9 cellular contexts compared by ENCODE assay signal in the genomic region with DNA sequence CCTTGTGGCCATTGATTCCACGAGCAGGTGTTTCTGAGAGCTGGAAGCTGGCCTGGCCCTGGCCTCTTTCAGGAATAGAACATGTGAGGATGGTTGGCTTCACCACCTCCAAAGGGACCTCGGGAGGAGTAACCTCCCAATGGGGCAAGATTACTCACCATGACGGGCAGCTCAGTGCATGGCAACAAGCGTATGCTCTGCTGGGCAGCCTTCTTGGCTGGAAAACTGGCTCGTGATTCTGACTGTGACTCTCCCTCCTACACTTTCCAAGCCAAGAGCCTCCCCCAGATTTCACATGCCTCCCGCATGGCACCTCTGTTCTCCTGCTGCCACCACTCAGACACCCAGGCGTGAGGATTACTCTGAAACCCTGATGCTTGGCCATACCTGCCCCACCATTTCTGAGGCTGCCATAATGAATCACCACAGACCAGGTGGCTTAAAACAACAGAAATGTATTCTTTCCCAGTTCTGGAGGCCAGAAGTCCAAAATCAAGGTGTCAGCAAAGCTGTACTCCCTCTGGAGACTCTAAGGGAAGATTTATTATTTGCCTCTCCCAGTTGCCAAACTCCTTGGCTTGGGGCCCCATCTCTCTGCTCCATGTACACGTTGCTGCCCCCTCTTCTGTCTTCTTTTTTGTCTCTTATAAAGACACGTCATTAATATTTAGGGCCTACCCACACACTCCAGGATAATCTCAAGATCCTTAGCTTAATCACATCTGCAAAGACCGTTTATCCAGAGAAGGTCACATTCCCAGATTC.
A peak's percentile ranks its signal among the peaks of the same experiment; 100 is the strongest.
DNase-seq lines count a peak whose midpoint lies in the region; TF ChIP-seq lines count a peak whose summit lies in the region.
"Had no signal": no experiment of that assay in that cellular context is flagged by ENCODE, and none has a peak within 500 bp of the region (broad histone marks: within the 10 kb centered on the region; RNA-seq: fewer than 3 reads in every experiment).

No MANE protein-coding gene starts in this region.

- H3K27ac ChIP-seq in SK-N-SH (ENCODE audit: low read depth in 2 of 2, low read length in 1 of 2) (peak overlapping the region; percentile 43 to 66; a peak in 3 of 4 replicates), sigmoid colon (peak overlapping the region in 3 of 4 donors; percentile 66 to 82 (median 77)), Karpas-422 (ENCODE audit: low read length) (no peak overlapping the region)

- WGBS in SK-N-SH (ENCODE audit: low lambda C conversion rate): 77% methylated on average over 7 of the region's 10 CpGs
- 80 to 85% methylated on average over 10 of the region's 10 CpGs for WGBS in sigmoid colon, 2 donors

- TF ChIP-seq CTCF in SK-N-SH (IDR thresholded peaks at IDR 0.05): no peak
- no peak for TF ChIP-seq CTCF in sigmoid colon (IDR thresholded peaks at IDR 0.05)
- no peak for TF ChIP-seq CTCF in GM13976 (IDR thresholded peaks at IDR 0.05; ENCODE audit: borderline replicate concordance, control extremely low read depth, extremely low read depth, insufficient read depth, missing control alignments)

- TF ChIP-seq EP300 in SK-N-SH (IDR thresholded peaks at IDR 0.05; ENCODE audit: borderline replicate concordance in 1 of 2, low read depth in 1 of 2, low read length in 1 of 2) (no peak), sigmoid colon (IDR thresholded peaks at IDR 0.05) (peak in 2 of 4 donors; percentile 36 to 59)

- CTCF ChIA-PET in SK-N-SH (lab: Yijun Ruan, JAX): interaction anchor here (0.6 to 9.5 kb wide), 7 partner anchors 11 to 290 kb away, joined by 3 to 66 read pairs (median 3); no protein-coding TSS in a partner anchor

- H4K20me1 ChIP-seq in SK-N-SH (ENCODE audit: insufficient read depth): no peaks in the 10 kb centered on the region
- 0 out of 2 replicates have a peak, but pooled peaks cover 2% of the 10 kb centered on the region for H4K20me1 ChIP-seq in Karpas-422 (ENCODE audit: insufficient read depth, low read depth, low read length)

- peak; percentile 91 for DNase-seq in Caki2 (ENCODE audit: low read depth)
- DNase-seq in SK-N-SH: no peak
- peak; percentile 90 for DNase-seq in fibroblast of gingiva (ENCODE audit: low read depth)
- DNase-seq in sigmoid colon: peak; percentile 89
- no peak for DNase-seq in GM13976 (ENCODE audit: low spot score)
- DNase-seq in Karpas-422: no peak
- DNase-seq in T-helper 9 cell: no peak
- DNase-seq in activated CD8-positive, alpha-beta memory T cell treated with anti-CD3 and anti-CD28 coated beads, Interleukin-2, amount 50 U/mL, for 4 hours: no peak
- DNase-seq: activated CD4-positive, alpha-beta T cell treated with anti-CD3 and anti-CD28 coated beads, Interleukin-2, amount 50 U/mL, for 1 hour had no signal

- H3K4me1 ChIP-seq in SK-N-SH (ENCODE audit: control insufficient read depth in 1 of 2, insufficient read depth in 2 of 2, low read depth in 1 of 2, low read length in 1 of 2) (peaks cover 25 to 56% of the 10 kb centered on the region in 2 experiments), sigmoid colon (peaks cover 0 to 71% (median 66%) of the 10 kb centered on the region in 4 donors), Karpas-422 (ENCODE audit: low read length) (no peaks in the 10 kb centered on the region)

- H2AFZ ChIP-seq in SK-N-SH (ENCODE audit: low read depth): no peak overlapping the region
- no peak overlapping the region for H2AFZ ChIP-seq in Karpas-422 (ENCODE audit: low read length)

- H3K9me3 ChIP-seq in SK-N-SH (no peaks in the 10 kb centered on the region), sigmoid colon (no peaks in the 10 kb centered on the region), Karpas-422 (ENCODE audit: low read length) (no peaks in the 10 kb centered on the region)

- no peaks in the 10 kb centered on the region for H3K27me3 ChIP-seq in SK-N-SH (ENCODE audit: insufficient read depth)
- H3K27me3 ChIP-seq in sigmoid colon: no peaks in the 10 kb centered on the region
- H3K27me3 ChIP-seq in Karpas-422 (ENCODE audit: low read length): no peaks in the 10 kb centered on the region

- H3K4me3 ChIP-seq in SK-N-SH (ENCODE audit: low read depth in 2 of 2, low read length in 1 of 2) (no peak overlapping the region), sigmoid colon (no peak overlapping the region), Karpas-422 (ENCODE audit: low read length) (no peak overlapping the region)

- TF ChIP-seq POLR2A in sigmoid colon (IDR thresholded peaks at IDR 0.05): no peak

- no peak for TF ChIP-seq RAD21 in SK-N-SH (IDR thresholded peaks at IDR 0.05; ENCODE audit: low read length)

- no peaks in the 10 kb centered on the region for H3K79me2 ChIP-seq in SK-N-SH (ENCODE audit: insufficient read depth)
- no peaks in the 10 kb centered on the region for H3K79me2 ChIP-seq in Karpas-422 (ENCODE audit: low read length)

- H3K9me2 ChIP-seq in SK-N-SH (no peaks in the 10 kb centered on the region), Karpas-422 (replicated peaks; ENCODE audit: insufficient read depth, low read length) (no peaks in the 10 kb centered on the region)

- peaks cover 16% of the 10 kb centered on the region for H3F3A ChIP-seq in SK-N-SH (replicated peaks; ENCODE audit: insufficient read depth)

- POLR2A ChIA-PET in SK-N-SH (lab: Yijun Ruan, JAX): no interaction called here

- H3K4me2 ChIP-seq in SK-N-SH (peak overlapping the region; percentile 67), Karpas-422 (ENCODE audit: low read depth, low read length, poor library complexity, severe bottlenecking) (no peak overlapping the region)

- H3K36me3 ChIP-seq in SK-N-SH (replicated peaks in 1 of 2; ENCODE audit: control insufficient read depth in 1 of 2, insufficient read depth in 2 of 2, low read length in 1 of 2) (no peaks in the 10 kb centered on the region), sigmoid colon (no peaks in the 10 kb centered on the region), Karpas-422 (ENCODE audit: insufficient read depth, low read length) (no peaks in the 10 kb centered on the region)

- in situ Hi-C loops in Caki2 (cut with HindIII; ENCODE audit: low pct_unique_long_range_greater_than_20kb, low sequenced_read_pairs): no loop called here
- in situ Hi-C loops in GM13976 (cut with MboI; ENCODE audit: low sequenced_read_pairs, unreplicated experiment): no loop called here

- intact Hi-C loops in sigmoid colon (cut with DNase I): loop anchor here (5.0 to 10.0 kb wide), 3 partner anchors 45 to 288 kb away; no protein-coding TSS in a partner anchor

- H3K9ac ChIP-seq in SK-N-SH (no peak overlapping the region; the same call in 1 of the 2 replicates), Karpas-422 (ENCODE audit: low read length) (no peak overlapping the region)

TF ChIP-seq in SK-N-SH, 30 proteins besides CTCF, POLR2A, EP300 and RAD21:
- TF ChIP-seq GATA2 (CRISPR knock-in tag; IDR thresholded peaks at IDR 0.05): no peak
- TF ChIP-seq POLR2AphosphoS5 (IDR thresholded peaks at IDR 0.05; ENCODE audit: low read depth, low read length): no peak
- TF ChIP-seq, protein P1, sequence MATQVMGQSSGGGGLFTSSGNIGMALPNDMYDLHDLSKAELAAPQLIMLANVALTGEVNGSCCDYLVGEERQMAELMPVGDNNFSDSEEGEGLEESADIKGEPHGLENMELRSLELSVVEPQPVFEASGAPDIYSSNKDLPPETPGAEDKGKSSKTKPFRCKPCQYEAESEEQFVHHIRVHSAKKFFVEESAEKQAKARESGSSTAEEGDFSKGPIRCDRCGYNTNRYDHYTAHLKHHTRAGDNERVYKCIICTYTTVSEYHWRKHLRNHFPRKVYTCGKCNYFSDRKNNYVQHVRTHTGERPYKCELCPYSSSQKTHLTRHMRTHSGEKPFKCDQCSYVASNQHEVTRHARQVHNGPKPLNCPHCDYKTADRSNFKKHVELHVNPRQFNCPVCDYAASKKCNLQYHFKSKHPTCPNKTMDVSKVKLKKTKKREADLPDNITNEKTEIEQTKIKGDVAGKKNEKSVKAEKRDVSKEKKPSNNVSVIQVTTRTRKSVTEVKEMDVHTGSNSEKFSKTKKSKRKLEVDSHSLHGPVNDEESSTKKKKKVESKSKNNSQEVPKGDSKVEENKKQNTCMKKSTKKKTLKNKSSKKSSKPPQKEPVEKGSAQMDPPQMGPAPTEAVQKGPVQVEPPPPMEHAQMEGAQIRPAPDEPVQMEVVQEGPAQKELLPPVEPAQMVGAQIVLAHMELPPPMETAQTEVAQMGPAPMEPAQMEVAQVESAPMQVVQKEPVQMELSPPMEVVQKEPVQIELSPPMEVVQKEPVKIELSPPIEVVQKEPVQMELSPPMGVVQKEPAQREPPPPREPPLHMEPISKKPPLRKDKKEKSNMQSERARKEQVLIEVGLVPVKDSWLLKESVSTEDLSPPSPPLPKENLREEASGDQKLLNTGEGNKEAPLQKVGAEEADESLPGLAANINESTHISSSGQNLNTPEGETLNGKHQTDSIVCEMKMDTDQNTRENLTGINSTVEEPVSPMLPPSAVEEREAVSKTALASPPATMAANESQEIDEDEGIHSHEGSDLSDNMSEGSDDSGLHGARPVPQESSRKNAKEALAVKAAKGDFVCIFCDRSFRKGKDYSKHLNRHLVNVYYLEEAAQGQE (IDR thresholded peaks at IDR 0.05; ENCODE audit: low read depth, low read length): no peak
- TF ChIP-seq GABPA (IDR thresholded peaks at IDR 0.05; ENCODE audit: low read depth): no peak
- 0 out of 2 replicates have a peak, but pooled peaks have one; percentile 18 for TF ChIP-seq NFIC (IDR thresholded peaks at IDR 0.05; ENCODE audit: borderline replicate concordance)
- no peak for TF ChIP-seq FOSL2 (IDR thresholded peaks at IDR 0.05; ENCODE audit: borderline replicate concordance, low read depth)
- peak; percentile 61 for TF ChIP-seq PBX3 (IDR thresholded peaks at IDR 0.05)
- no peak for TF ChIP-seq RXRA (IDR thresholded peaks at IDR 0.05; ENCODE audit: borderline replicate concordance, low read depth)
- TF ChIP-seq NRF1 (IDR thresholded peaks at IDR 0.05; ENCODE audit: low read depth, low read length): no peak
- no peak for TF ChIP-seq ELF1 (IDR thresholded peaks at IDR 0.05)
- TF ChIP-seq, protein P2, sequence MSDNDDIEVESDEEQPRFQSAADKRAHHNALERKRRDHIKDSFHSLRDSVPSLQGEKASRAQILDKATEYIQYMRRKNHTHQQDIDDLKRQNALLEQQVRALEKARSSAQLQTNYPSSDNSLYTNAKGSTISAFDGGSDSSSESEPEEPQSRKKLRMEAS (IDR thresholded peaks at IDR 0.05; ENCODE audit: low read depth): 0 out of 2 replicates have a peak, but pooled peaks have one; percentile 28

Comparison
In these comparisons a context has a peak if more than half of its experiments do, and no peak if none do; other contexts are left out.
1. DNase-seq: peak in Caki2 (single experiment), fibroblast of gingiva (single experiment) and sigmoid colon (single experiment); none in SK-N-SH (single experiment), GM13976 (single experiment), Karpas-422 (single experiment), T-helper 9 cell (single experiment) and activated CD8-positive, alpha-beta memory T cell treated with anti-CD3 and anti-CD28 coated beads, Interleukin-2, amount 50 U/mL, for 4 hours (single experiment).